In genomic region chr2:229416116-229416694, GRCh38 we compare ENCODE assay signal across 12 cellular contexts.
DNase-seq lines count a peak whose midpoint lies in the region; ATAC-seq and TF ChIP-seq lines count a peak whose summit lies in the region.
"Had no signal": no experiment of that assay in that cellular context is flagged by ENCODE, and none has a peak within 500 bp of the region (broad histone marks: within the 10 kb centered on the region; RNA-seq: fewer than 3 reads in every experiment).

No MANE protein-coding gene starts in this region.

- H3K4me3 Mint-ChIP-seq in naive thymus-derived CD8-positive, alpha-beta T cell = no peak overlapping the region
- H3K4me3 Mint-ChIP-seq: activated naive CD4-positive, alpha-beta T cell treated with anti-CD3 and anti-CD28 coated beads, Interleukin-2, amount 50 U/mL, for 24 hours; neural progenitor cell had no signal

- no peaks in the 10 kb centered on the region for H3K36me3 Mint-ChIP-seq in naive thymus-derived CD8-positive, alpha-beta T cell
- H3K36me3 Mint-ChIP-seq: activated naive CD4-positive, alpha-beta T cell treated with anti-CD3 and anti-CD28 coated beads, Interleukin-2, amount 50 U/mL, for 24 hours; neural progenitor cell had no signal

- no peak overlapping the region for H2AFZ ChIP-seq in MM.1S (ENCODE audit: low read length)
- H2AFZ ChIP-seq: neural progenitor cell had no signal

- no peaks in the 10 kb centered on the region for H3K79me2 ChIP-seq in MM.1S (ENCODE audit: low read length)

- 3 to 5% methylated on average over 5 of the region's 5 CpGs for WGBS in aorta, 2 donors

- H3K9me3 ChIP-seq in muscle layer of duodenum (ENCODE audit: control insufficient read depth in 1 of 2, low read length in 2 of 2) (no peaks in the 10 kb centered on the region), aorta (ENCODE audit: control insufficient read depth, low read length) (no peaks in the 10 kb centered on the region), MM.1S (replicated peaks; ENCODE audit: insufficient read depth, low read length) (no peaks in the 10 kb centered on the region)

- H3K4me3 ChIP-seq in epithelial cell of proximal tubule (ENCODE audit: low read depth, low read length) = no peak overlapping the region
- no peak overlapping the region for H3K4me3 ChIP-seq in muscle layer of duodenum (ENCODE audit: low read depth in 1 of 2, low read length in 2 of 2)
- H3K4me3 ChIP-seq in aorta (ENCODE audit: low read length in 2 of 2) = no peak overlapping the region
- H3K4me3 ChIP-seq in MM.1S (ENCODE audit: low read length) = no peak overlapping the region
- H3K4me3 ChIP-seq: neural progenitor cell, SJSA1 had no signal

- peaks cover 0 to 9% (median 0%) of the 10 kb centered on the region in 9 donors for H3K9me3 Mint-ChIP-seq in naive thymus-derived CD8-positive, alpha-beta T cell
- H3K9me3 Mint-ChIP-seq: activated naive CD4-positive, alpha-beta T cell treated with anti-CD3 and anti-CD28 coated beads, Interleukin-2, amount 50 U/mL, for 24 hours; neural progenitor cell had no signal

- peak; percentile 88 for DNase-seq in Right ventricle myocardium inferior (ENCODE audit: missing footprints)
- DNase-seq in cardiac septum (ENCODE audit: low spot score) = no peak
- DNase-seq in epithelial cell of proximal tubule (ENCODE audit: low read depth) = peak; percentile 51
- DNase-seq in aorta = peak; percentile 82 to 85
- no peak for DNase-seq in naive thymus-derived CD8-positive, alpha-beta T cell
- DNase-seq in MM.1S = no peak

- H3K36me3 ChIP-seq in muscle layer of duodenum (ENCODE audit: control insufficient read depth in 1 of 2, insufficient read depth in 2 of 2, low read length in 2 of 2) = no peaks in the 10 kb centered on the region
- no peaks in the 10 kb centered on the region for H3K36me3 ChIP-seq in aorta (ENCODE audit: control insufficient read depth in 1 of 2, insufficient read depth in 2 of 2, low read length in 1 of 2)
- no peaks in the 10 kb centered on the region for H3K36me3 ChIP-seq in MM.1S (replicated peaks; ENCODE audit: insufficient read depth, low read length)
- H3K36me3 ChIP-seq: neural progenitor cell, SJSA1 had no signal

- no peaks in the 10 kb centered on the region for H4K20me1 ChIP-seq in MM.1S (ENCODE audit: insufficient read depth, low read length)

- H3K4me1 ChIP-seq in muscle layer of duodenum (ENCODE audit: control insufficient read depth in 1 of 2, insufficient read depth in 2 of 2, low read length in 2 of 2) (peaks cover 0 to 9% of the 10 kb centered on the region in 2 donors), aorta (ENCODE audit: control insufficient read depth in 1 of 2, insufficient read depth in 2 of 2, low read length in 2 of 2) (peaks cover 15% of the 10 kb centered on the region in 2 donors), MM.1S (ENCODE audit: low read length) (no peaks in the 10 kb centered on the region)
- H3K4me1 ChIP-seq: neural progenitor cell, SJSA1 had no signal

- H3K27me3 ChIP-seq in muscle layer of duodenum (ENCODE audit: low read depth, low read length) (no peaks in the 10 kb centered on the region), aorta (ENCODE audit: control insufficient read depth in 1 of 2, insufficient read depth in 2 of 2, low read length in 1 of 2) (no peaks in the 10 kb centered on the region), MM.1S (replicated peaks; ENCODE audit: insufficient read depth, low read length) (no peaks in the 10 kb centered on the region)
- H3K27me3 ChIP-seq: neural progenitor cell, SJSA1 had no signal

- H3K4me2 ChIP-seq in MM.1S (ENCODE audit: low read depth, low read length) = no peak overlapping the region
- H3K4me2 ChIP-seq: neural progenitor cell had no signal

- H3F3A ChIP-seq in MM.1S (ENCODE audit: insufficient read depth, low read length) = no peaks in the 10 kb centered on the region

- H3K9ac ChIP-seq in MM.1S (ENCODE audit: low read length) = no peak overlapping the region
- H3K9ac ChIP-seq: neural progenitor cell had no signal

- H3K9me2 ChIP-seq in MM.1S (replicated peaks; ENCODE audit: insufficient read depth, low read length) = no peaks in the 10 kb centered on the region

- intact Hi-C loops in Right ventricle myocardium inferior (cut with DNase I) (no loop called here), cardiac septum (cut with DNase I) (loop anchor here (2.0 kb wide), 1 partner anchor 23 kb away; no protein-coding TSS in a partner anchor), aorta (cut with DNase I) (loop anchor here in 1 of 2 donors (10.0 kb wide), 1 partner anchor 281 kb away; no protein-coding TSS in a partner anchor)

- TF ChIP-seq CTCF in epithelial cell of proximal tubule (conservative IDR thresholded peaks at IDR 0.05; ENCODE audit: low read depth, low read length) (no peak), MM.1S (IDR thresholded peaks at IDR 0.05; ENCODE audit: low read length) (no peak)

- peaks cover 0 to 11% (median 0%) of the 10 kb centered on the region in 4 donors for H3K4me1 Mint-ChIP-seq in naive thymus-derived CD8-positive, alpha-beta T cell
- H3K4me1 Mint-ChIP-seq: activated naive CD4-positive, alpha-beta T cell treated with anti-CD3 and anti-CD28 coated beads, Interleukin-2, amount 50 U/mL, for 24 hours had no signal

- ATAC-seq in Right ventricle myocardium inferior (peak; percentile 95), aorta (ENCODE audit: low FRiP score) (peak; percentile 86), GM18867 (IDR thresholded peaks at IDR 0.05; ENCODE audit: unreplicated experiment) (no peak)
- ATAC-seq in naive thymus-derived CD8-positive, alpha-beta T cell = no peak

- peak overlapping the region; percentile 66 for H3K27ac ChIP-seq in muscle layer of duodenum (ENCODE audit: low read length)
- H3K27ac ChIP-seq in aorta (ENCODE audit: low read depth in 1 of 2, low read length in 2 of 2) = peak overlapping the region; percentile 61 to 93
- H3K27ac ChIP-seq in MM.1S (ENCODE audit: low read length) = no peak overlapping the region
- H3K27ac ChIP-seq: 22Rv1, neural progenitor cell, SJSA1 had no signal

- H3K27ac Mint-ChIP-seq in naive thymus-derived CD8-positive, alpha-beta T cell = no peak overlapping the region
- H3K27ac Mint-ChIP-seq: activated naive CD4-positive, alpha-beta T cell treated with anti-CD3 and anti-CD28 coated beads, Interleukin-2, amount 50 U/mL, for 24 hours; neural progenitor cell had no signal

- peaks cover 0 to 29% (median 9%) of the 10 kb centered on the region in 5 donors for H3K27me3 Mint-ChIP-seq in naive thymus-derived CD8-positive, alpha-beta T cell

- POLR2A ChIA-PET in naive thymus-derived CD8-positive, alpha-beta T cell (lab: Charles Lee) = no interaction called here

Comparison
In these comparisons a context has a peak if more than half of its experiments do, and no peak if none do; other contexts are left out.
1. DNase-seq: peak in Right ventricle myocardium inferior (single experiment), epithelial cell of proximal tubule (single experiment) and aorta (2 of 2); none in cardiac septum (single experiment), naive thymus-derived CD8-positive, alpha-beta T cell (0 of 10) and MM.1S (single experiment).
2. ATAC-seq: peak in Right ventricle myocardium inferior (single experiment) and aorta (single experiment); none in naive thymus-derived CD8-positive, alpha-beta T cell (0 of 2) and GM18867 (single experiment).